Comparison of ENCODE assay signal across 1 cellular context in the genomic region with DNA sequence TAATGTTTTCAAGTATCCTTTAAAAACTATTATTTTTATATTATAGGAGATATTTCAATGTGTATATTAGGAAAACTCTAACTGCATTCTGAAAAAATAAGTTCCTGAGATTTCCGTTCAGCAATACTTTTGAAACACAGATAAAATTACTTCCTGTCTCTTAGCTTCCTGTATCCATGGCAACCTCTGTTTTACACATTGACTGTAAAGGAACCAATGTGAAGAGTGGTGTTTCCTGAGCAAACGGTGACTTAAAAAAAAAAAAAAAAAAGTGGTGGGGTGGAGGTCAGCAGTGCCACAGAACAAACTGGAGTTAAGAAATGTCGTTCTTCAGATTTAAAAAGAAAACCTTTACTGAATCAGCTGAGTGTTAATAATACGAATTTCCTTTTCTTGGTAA.
TF ChIP-seq lines count a peak whose summit lies in the region.

LRRC70 (plus strand) TSS at position 280 of the 400 bp plus-strand sequence. CDS start 620 bp downstream, outside the sequence.

TF ChIP-seq in GM12878, 131 proteins besides CTCF, POLR2A, EP300 and RAD21 (continued from another document):
- TF ChIP-seq SRF (IDR thresholded peaks at IDR 0.05; ENCODE audit: low read depth in 2 of 2, low read length in 2 of 2) = no peak
- peak; percentile 93 for TF ChIP-seq BMI1 (IDR thresholded peaks at IDR 0.05; ENCODE audit: borderline replicate concordance)
- TF ChIP-seq SMAD5 (IDR thresholded peaks at IDR 0.05; ENCODE audit: low read depth) = no peak
- no peak for TF ChIP-seq CHD2 (IDR thresholded peaks at IDR 0.05; ENCODE audit: borderline replicate concordance, low read depth, low read length)
- TF ChIP-seq ETV6 (conservative IDR thresholded peaks at IDR 0.05 in 1 of 2, IDR thresholded peaks at IDR 0.05 in 1 of 2; ENCODE audit: borderline replicate concordance in 1 of 2, low read depth in 1 of 2) = peak in 1 of 2 experiments; percentile 30; a peak in 1 of 4 replicates
